ENCODE assay signal across 16 cellular contexts in genomic region chr9:113985968-113986585, GRCh38.
DNase-seq lines count a peak whose midpoint lies in the region; ATAC-seq and TF ChIP-seq lines count a peak whose summit lies in the region.
"Had no signal": no experiment of that assay in that cellular context is flagged by ENCODE, and none has a peak within 500 bp of the region (broad histone marks: within the 10 kb centered on the region; RNA-seq: fewer than 3 reads in every experiment).

No MANE protein-coding gene starts in this region.

- no peak overlapping the region for H3K4me3 ChIP-seq in sigmoid colon
- H3K4me3 ChIP-seq: colonic mucosa had no signal

- TF ChIP-seq CTCF in H9 (conservative IDR thresholded peaks at IDR 0.05) (no peak), sigmoid colon (IDR thresholded peaks at IDR 0.05) (no peak)

- H2BK5ac ChIP-seq in H9 (ENCODE audit: insufficient read length, low read length): no peak overlapping the region

- H3K4me2 ChIP-seq in H9 (ENCODE audit: insufficient read depth, insufficient read length, low read length): no peak overlapping the region

- no peak overlapping the region for H2BK120ac ChIP-seq in H9 (ENCODE audit: low read depth, low read length, poor library complexity, severe bottlenecking)

- H2BK12ac ChIP-seq in H9 (ENCODE audit: insufficient read length, low read depth, low read length): no peak overlapping the region

- H3T11ph ChIP-seq in H9 (ENCODE audit: low read length): no peak overlapping the region

- H3K36me3 Mint-ChIP-seq in H9 (ENCODE audit: insufficient read depth in 1 of 3, low read depth in 3 of 3): peaks cover 4 to 22% (median 21%) of the 10 kb centered on the region in 3 experiments; a peak in 6 of 7 replicates

- no peak overlapping the region for H4K91ac ChIP-seq in H9 (ENCODE audit: insufficient read length, low read depth, low read length)

- no peak overlapping the region for H3K9ac ChIP-seq in H9 (ENCODE audit: extremely low read depth, insufficient read length, low read length)

- no peaks in the 10 kb centered on the region for H3K27me3 Mint-ChIP-seq in H9 (ENCODE audit: low read depth)
- H3K27me3 Mint-ChIP-seq: activated CD8-positive, alpha-beta T cell treated with anti-CD3 and anti-CD28 coated beads for 36 hours; B cell had no signal

- no peak for TF ChIP-seq POLR2A in sigmoid colon (IDR thresholded peaks at IDR 0.05)

- H3K27ac ChIP-seq in H9 (ENCODE audit: insufficient read length, low read depth, low read length) (no peak overlapping the region), sigmoid colon (no peak overlapping the region)
- H3K27ac ChIP-seq: colonic mucosa had no signal

- TF ChIP-seq EP300 in sigmoid colon (IDR thresholded peaks at IDR 0.05): no peak

- H4K20me1 ChIP-seq in H9 (ENCODE audit: control insufficient read depth, insufficient read depth, insufficient read length): no peaks in the 10 kb centered on the region

- no peaks in the 10 kb centered on the region for H3K79me2 ChIP-seq in H9 (ENCODE audit: insufficient read depth, low read length)

- no peak overlapping the region for H3K18ac ChIP-seq in H9 (ENCODE audit: insufficient read length, low read depth, low read length)

- no peaks in the 10 kb centered on the region for H3K4me1 Mint-ChIP-seq in H9
- H3K4me1 Mint-ChIP-seq: B cell had no signal

- DNase-seq in H9: no peak
- peak; percentile 17 for DNase-seq in UCSD-AML1 (lab: John Stamatoyannopoulos, UW; ENCODE audit: unreplicated experiment)
- peak; percentile 18 for DNase-seq in glomerular endothelial cell (ENCODE audit: extremely low read depth, low read depth, low spot score)
- DNase-seq in pulmonary artery endothelial cell (ENCODE audit: low read depth, low spot score): peak; percentile 17
- DNase-seq in NCI-H524 (lab: John Stamatoyannopoulos, UW): no peak
- no peak for DNase-seq in sigmoid colon
- DNase-seq: activated CD8-positive, alpha-beta T cell treated with anti-CD3 and anti-CD28 coated beads for 36 hours; colonic mucosa; immature natural killer cell; NCI-H1105 treated with DMSO at 0.1 percent for 48 hours; NCI-H774; RPMI8226 had no signal

- no peak overlapping the region for H2BK20ac ChIP-seq in H9 (ENCODE audit: low read depth, low read length, poor library complexity, severe bottlenecking)

- peaks cover 0 to 10% (median 0%) of the 10 kb centered on the region in 4 donors for H3K36me3 ChIP-seq in sigmoid colon
- H3K36me3 ChIP-seq: colonic mucosa had no signal

- no peaks in the 10 kb centered on the region for H3K23me2 ChIP-seq in H9 (ENCODE audit: insufficient read length, low read depth, low read length, poor library complexity, severe bottlenecking)

- H3K4ac ChIP-seq in H9 (ENCODE audit: low read depth, low read length): no peak overlapping the region

- no peaks in the 10 kb centered on the region for H3K9me3 Mint-ChIP-seq in H9
- H3K9me3 Mint-ChIP-seq: activated CD8-positive, alpha-beta T cell treated with anti-CD3 and anti-CD28 coated beads for 36 hours; immature natural killer cell had no signal

- H3K4me1 ChIP-seq in H9 (ENCODE audit: insufficient read depth, low read length): no peaks in the 10 kb centered on the region
- no peaks in the 10 kb centered on the region for H3K4me1 ChIP-seq in sigmoid colon
- H3K4me1 ChIP-seq: colonic mucosa had no signal

- no peak overlapping the region for H3K23ac ChIP-seq in H9 (ENCODE audit: insufficient read length, low read depth, low read length)

- no peaks in the 10 kb centered on the region for H3K27me3 ChIP-seq in H9 (ENCODE audit: insufficient read depth, low read length)
- H3K27me3 ChIP-seq in sigmoid colon: no peaks in the 10 kb centered on the region
- H3K27me3 ChIP-seq: colonic mucosa had no signal

- H3K56ac ChIP-seq in H9 (ENCODE audit: insufficient read length, low read depth, low read length): no peak overlapping the region

- intact Hi-C loops in sigmoid colon (cut with DNase I): no loop called here

- H3K14ac ChIP-seq in H9 (ENCODE audit: insufficient read depth, low read length): no peak overlapping the region

- WGBS in H9 (ENCODE audit: extremely low coverage, insufficient read length, low lambda C conversion rate): no CpG with 5 or more reads among the region's 15 CpGs
- WGBS in sigmoid colon, 2 donors: 90 to 92% methylated on average over 15 of the region's 15 CpGs

- no peaks in the 10 kb centered on the region for H3K9me3 ChIP-seq in H9 (ENCODE audit: control insufficient read depth, low read depth, low read length)
- H3K9me3 ChIP-seq in sigmoid colon: no peaks in the 10 kb centered on the region
- H3K9me3 ChIP-seq: colonic mucosa had no signal

- no peak overlapping the region for H4K5ac ChIP-seq in H9 (ENCODE audit: insufficient read length, low read depth, low read length)

- H3K4me3 Mint-ChIP-seq in H9: no peak overlapping the region
- H3K4me3 Mint-ChIP-seq: activated CD8-positive, alpha-beta T cell treated with anti-CD3 and anti-CD28 coated beads for 36 hours; B cell; immature natural killer cell had no signal

- H3K27ac Mint-ChIP-seq in H9: peak overlapping the region in 2 of 3 experiments; percentile 42 to 51; a peak in 2 of 7 replicates
- H3K27ac Mint-ChIP-seq: activated CD8-positive, alpha-beta T cell treated with anti-CD3 and anti-CD28 coated beads for 36 hours; B cell; immature natural killer cell had no signal

- no peaks in the 10 kb centered on the region for H3K79me1 ChIP-seq in H9 (ENCODE audit: insufficient read depth, low read depth, low read length, poor library complexity, severe bottlenecking)

- H2AK5ac ChIP-seq in H9 (ENCODE audit: insufficient read length, low read length): no peak overlapping the region

- H2BK15ac ChIP-seq in H9 (ENCODE audit: low read depth, low read length): no peak overlapping the region

- no peak overlapping the region for H4K8ac ChIP-seq in H9 (replicated peaks; ENCODE audit: insufficient read length, low read depth, low read length)

- H2AFZ ChIP-seq in H9 (ENCODE audit: low read length): no peak overlapping the region

- ATAC-seq in GM21737 (IDR thresholded peaks at IDR 0.05; ENCODE audit: unreplicated experiment): no peak
- no peak for ATAC-seq in HG03442 (IDR thresholded peaks at IDR 0.05; ENCODE audit: unreplicated experiment)
- ATAC-seq: activated CD8-positive, alpha-beta T cell treated with anti-CD3 and anti-CD28 coated beads for 36 hours; sciatic nerve had no signal

Comparison
In these comparisons a context has a peak if more than half of its experiments do, and no peak if none do; other contexts are left out.
1. DNase-seq: peak in UCSD-AML1 (single experiment), glomerular endothelial cell (single experiment) and pulmonary artery endothelial cell (single experiment); none in H9 (single experiment), NCI-H524 (0 of 2) and sigmoid colon (single experiment).